20 cellular contexts compared by ENCODE assay signal in the genomic region with DNA sequence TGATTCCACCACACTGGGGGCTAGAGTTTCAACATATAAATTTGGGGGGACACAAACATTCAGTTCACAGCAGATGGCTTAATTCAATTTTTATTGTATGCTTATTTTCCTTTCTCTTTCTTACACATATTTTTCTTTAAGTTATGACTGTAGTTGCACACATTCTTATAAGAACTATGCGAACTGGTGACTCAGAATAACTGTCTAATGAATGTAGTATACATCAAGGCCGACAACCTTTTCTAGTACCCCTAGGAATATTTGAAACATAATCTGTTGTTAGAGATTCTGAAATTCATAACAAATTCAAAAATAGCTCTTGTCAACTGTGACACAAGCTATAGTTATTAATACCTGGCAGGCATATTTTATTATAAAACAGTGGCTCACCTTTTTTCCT.
A peak's percentile ranks its signal among the peaks of the same experiment; 100 is the strongest.
DNase-seq lines count a peak whose midpoint lies in the region; ATAC-seq, FAIRE-seq and TF ChIP-seq lines count a peak whose summit lies in the region.
"Had no signal": no experiment of that assay in that cellular context is flagged by ENCODE, and none has a peak within 500 bp of the region (broad histone marks: within the 10 kb centered on the region; RNA-seq: fewer than 3 reads in every experiment).

No MANE protein-coding gene starts in this region.

- no peak for FAIRE-seq in bronchial epithelial cell (lab: Jason Lieb, UNC)
- FAIRE-seq: H1, HepG2 had no signal

- H3F3A ChIP-seq in SK-N-SH (replicated peaks; ENCODE audit: insufficient read depth), result no peaks in the 10 kb centered on the region

- DNase-seq in EH (ENCODE audit: low read depth) (peak; percentile 57), SK-N-SH (no peak), bronchial epithelial cell (ENCODE audit: low read depth) (peak; percentile 2), foreskin fibroblast (peak; percentile 21 to 48), GM10266 (ENCODE audit: extremely low spot score) (no peak), upper lobe of left lung (no peak), germinal center (ENCODE audit: low spot score) (no peak)
- DNase-seq in stimulated activated CD4-positive, alpha-beta T cell treated with anti-CD3 and anti-CD28 coated beads, Interleukin-15, amount 100 ng/mL, for 24 hours, result no peak
- DNase-seq: CD4-positive, alpha-beta memory T cell; DMS153; KG1; MV-4-11; NCI-H1417; NCI-H187 treated with DMSO at 0.1 percent for 48 hours; NCI-H226; NCI-H524; PC-9 had no signal

- H2AFZ ChIP-seq in SK-N-SH (ENCODE audit: low read depth), result peak overlapping the region; percentile 43; the same call in 1 of the 2 replicates
- H2AFZ ChIP-seq: PC-9 had no signal

- TF ChIP-seq CTCF in SK-N-SH (IDR thresholded peaks at IDR 0.05), result no peak
- TF ChIP-seq CTCF in bronchial epithelial cell (IDR thresholded peaks at IDR 0.05; ENCODE audit: insufficient read depth, low read length, severe bottlenecking), result no peak
- no peak for TF ChIP-seq CTCF in foreskin fibroblast (IDR thresholded peaks at IDR 0.05; ENCODE audit: low read depth, low read length)
- TF ChIP-seq CTCF in GM10266 (IDR thresholded peaks at IDR 0.05; ENCODE audit: control insufficient read depth, insufficient read depth, low read depth, missing control alignments), result no peak
- TF ChIP-seq CTCF in upper lobe of left lung (IDR thresholded peaks at IDR 0.05), result no peak

- H3K9ac ChIP-seq in SK-N-SH, result no peak overlapping the region
- H3K9ac ChIP-seq: BLaER1 had no signal

- CTCF ChIA-PET in SK-N-SH (lab: Yijun Ruan, JAX), result no interaction called here

- H3K9me3 ChIP-seq in SK-N-SH (no peaks in the 10 kb centered on the region), upper lobe of left lung (no peaks in the 10 kb centered on the region)
- H3K9me3 ChIP-seq: BLaER1 had no signal

- H3K36me3 ChIP-seq in SK-N-SH (replicated peaks in 1 of 2; ENCODE audit: control insufficient read depth in 1 of 2, insufficient read depth in 2 of 2, low read length in 1 of 2), result no peaks in the 10 kb centered on the region
- no peaks in the 10 kb centered on the region for H3K36me3 ChIP-seq in bronchial epithelial cell (ENCODE audit: control insufficient read depth, insufficient read depth, low read length)
- H3K36me3 ChIP-seq in upper lobe of left lung, result no peaks in the 10 kb centered on the region
- H3K36me3 ChIP-seq: BLaER1 had no signal

- WGBS in SK-N-SH (ENCODE audit: low lambda C conversion rate), result 58% methylated on average over 2 of the region's 2 CpGs
- 83 to 90% methylated on average over 2 of the region's 2 CpGs for WGBS in upper lobe of left lung, 2 donors

- H4K20me1 ChIP-seq in SK-N-SH (ENCODE audit: insufficient read depth), result no peaks in the 10 kb centered on the region
- H4K20me1 ChIP-seq: BLaER1 had no signal

- H3K27ac ChIP-seq in SK-N-SH (ENCODE audit: low read depth in 2 of 2, low read length in 1 of 2) (peak overlapping the region in 1 of 2 experiments; percentile 17; a peak in 1 of 4 replicates), upper lobe of left lung (no peak overlapping the region)
- H3K27ac ChIP-seq: BLaER1, PC-9 had no signal

- POLR2A ChIA-PET in SK-N-SH (lab: Yijun Ruan, JAX), result no interaction called here

- no peak for ATAC-seq in upper lobe of left lung (ENCODE audit: low FRiP score in 2 of 2)
- ATAC-seq: HepG2 had no signal

- H3K9me2 ChIP-seq in SK-N-SH, result no peaks in the 10 kb centered on the region

- H3K4me1 ChIP-seq in SK-N-SH (ENCODE audit: control insufficient read depth in 1 of 2, insufficient read depth in 2 of 2, low read depth in 1 of 2, low read length in 1 of 2), result no peaks in the 10 kb centered on the region; a peak in 1 of 4 replicates
- H3K4me1 ChIP-seq in upper lobe of left lung, result no peaks in the 10 kb centered on the region

- H3K27me3 ChIP-seq in SK-N-SH (ENCODE audit: insufficient read depth), result no peaks in the 10 kb centered on the region
- H3K27me3 ChIP-seq in bronchial epithelial cell (ENCODE audit: control insufficient read depth, insufficient read depth, low read length), result no peaks in the 10 kb centered on the region
- H3K27me3 ChIP-seq in upper lobe of left lung, result no peaks in the 10 kb centered on the region
- H3K27me3 ChIP-seq: BLaER1 had no signal

- 0 out of 2 replicates have a peak overlapping the region, but pooled peaks have one; percentile 6 for H3K4me2 ChIP-seq in SK-N-SH
- H3K4me2 ChIP-seq: BLaER1, PC-9 had no signal

- TF ChIP-seq POLR2A in upper lobe of left lung (IDR thresholded peaks at IDR 0.05), result no peak

- H3K4me3 ChIP-seq in SK-N-SH (ENCODE audit: low read depth in 2 of 2, low read length in 1 of 2), result no peak overlapping the region
- no peak overlapping the region for H3K4me3 ChIP-seq in bronchial epithelial cell (ENCODE audit: low read depth, low read length)
- H3K4me3 ChIP-seq in foreskin fibroblast (ENCODE audit: low read depth in 1 of 2, low read length in 2 of 2), result no peak overlapping the region
- no peak overlapping the region for H3K4me3 ChIP-seq in upper lobe of left lung
- H3K4me3 ChIP-seq: BLaER1, PC-9 had no signal

- TF ChIP-seq RAD21 in SK-N-SH (IDR thresholded peaks at IDR 0.05; ENCODE audit: low read length), result no peak

- TF ChIP-seq EP300 in SK-N-SH (IDR thresholded peaks at IDR 0.05; ENCODE audit: borderline replicate concordance in 1 of 2, low read depth in 1 of 2, low read length in 1 of 2) (no peak), upper lobe of left lung (IDR thresholded peaks at IDR 0.05) (no peak)

- H3K79me2 ChIP-seq in SK-N-SH (ENCODE audit: insufficient read depth), result no peaks in the 10 kb centered on the region

TF ChIP-seq in SK-N-SH, 30 proteins besides CTCF, POLR2A, EP300 and RAD21:
- TF ChIP-seq POLR2AphosphoS5 (IDR thresholded peaks at IDR 0.05; ENCODE audit: low read depth, low read length) (no peak), FOSL2 (IDR thresholded peaks at IDR 0.05; ENCODE audit: borderline replicate concordance, low read depth) (peak; percentile 35; the same call in 1 of the 2 replicates), GABPA (IDR thresholded peaks at IDR 0.05; ENCODE audit: low read depth) (no peak)
- TF ChIP-seq, protein P1, sequence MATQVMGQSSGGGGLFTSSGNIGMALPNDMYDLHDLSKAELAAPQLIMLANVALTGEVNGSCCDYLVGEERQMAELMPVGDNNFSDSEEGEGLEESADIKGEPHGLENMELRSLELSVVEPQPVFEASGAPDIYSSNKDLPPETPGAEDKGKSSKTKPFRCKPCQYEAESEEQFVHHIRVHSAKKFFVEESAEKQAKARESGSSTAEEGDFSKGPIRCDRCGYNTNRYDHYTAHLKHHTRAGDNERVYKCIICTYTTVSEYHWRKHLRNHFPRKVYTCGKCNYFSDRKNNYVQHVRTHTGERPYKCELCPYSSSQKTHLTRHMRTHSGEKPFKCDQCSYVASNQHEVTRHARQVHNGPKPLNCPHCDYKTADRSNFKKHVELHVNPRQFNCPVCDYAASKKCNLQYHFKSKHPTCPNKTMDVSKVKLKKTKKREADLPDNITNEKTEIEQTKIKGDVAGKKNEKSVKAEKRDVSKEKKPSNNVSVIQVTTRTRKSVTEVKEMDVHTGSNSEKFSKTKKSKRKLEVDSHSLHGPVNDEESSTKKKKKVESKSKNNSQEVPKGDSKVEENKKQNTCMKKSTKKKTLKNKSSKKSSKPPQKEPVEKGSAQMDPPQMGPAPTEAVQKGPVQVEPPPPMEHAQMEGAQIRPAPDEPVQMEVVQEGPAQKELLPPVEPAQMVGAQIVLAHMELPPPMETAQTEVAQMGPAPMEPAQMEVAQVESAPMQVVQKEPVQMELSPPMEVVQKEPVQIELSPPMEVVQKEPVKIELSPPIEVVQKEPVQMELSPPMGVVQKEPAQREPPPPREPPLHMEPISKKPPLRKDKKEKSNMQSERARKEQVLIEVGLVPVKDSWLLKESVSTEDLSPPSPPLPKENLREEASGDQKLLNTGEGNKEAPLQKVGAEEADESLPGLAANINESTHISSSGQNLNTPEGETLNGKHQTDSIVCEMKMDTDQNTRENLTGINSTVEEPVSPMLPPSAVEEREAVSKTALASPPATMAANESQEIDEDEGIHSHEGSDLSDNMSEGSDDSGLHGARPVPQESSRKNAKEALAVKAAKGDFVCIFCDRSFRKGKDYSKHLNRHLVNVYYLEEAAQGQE (IDR thresholded peaks at IDR 0.05; ENCODE audit: low read depth, low read length), result no peak
- TF ChIP-seq, protein P2, sequence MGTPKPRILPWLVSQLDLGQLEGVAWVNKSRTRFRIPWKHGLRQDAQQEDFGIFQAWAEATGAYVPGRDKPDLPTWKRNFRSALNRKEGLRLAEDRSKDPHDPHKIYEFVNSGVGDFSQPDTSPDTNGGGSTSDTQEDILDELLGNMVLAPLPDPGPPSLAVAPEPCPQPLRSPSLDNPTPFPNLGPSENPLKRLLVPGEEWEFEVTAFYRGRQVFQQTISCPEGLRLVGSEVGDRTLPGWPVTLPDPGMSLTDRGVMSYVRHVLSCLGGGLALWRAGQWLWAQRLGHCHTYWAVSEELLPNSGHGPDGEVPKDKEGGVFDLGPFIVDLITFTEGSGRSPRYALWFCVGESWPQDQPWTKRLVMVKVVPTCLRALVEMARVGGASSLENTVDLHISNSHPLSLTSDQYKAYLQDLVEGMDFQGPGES (IDR thresholded peaks at IDR 0.05; ENCODE audit: low read depth, low read length), result no peak
- TF ChIP-seq, protein P3, sequence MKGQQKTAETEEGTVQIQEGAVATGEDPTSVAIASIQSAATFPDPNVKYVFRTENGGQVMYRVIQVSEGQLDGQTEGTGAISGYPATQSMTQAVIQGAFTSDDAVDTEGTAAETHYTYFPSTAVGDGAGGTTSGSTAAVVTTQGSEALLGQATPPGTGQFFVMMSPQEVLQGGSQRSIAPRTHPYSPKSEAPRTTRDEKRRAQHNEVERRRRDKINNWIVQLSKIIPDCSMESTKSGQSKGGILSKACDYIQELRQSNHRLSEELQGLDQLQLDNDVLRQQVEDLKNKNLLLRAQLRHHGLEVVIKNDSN (IDR thresholded peaks at IDR 0.05; ENCODE audit: borderline replicate concordance, low read depth), result no peak

Comparison
In these comparisons a context has a peak if more than half of its experiments do, and no peak if none do; other contexts are left out.
1. DNase-seq: peak in EH (single experiment), bronchial epithelial cell (single experiment) and foreskin fibroblast (2 of 2); none in SK-N-SH (single experiment), GM10266 (single experiment), upper lobe of left lung (0 of 2), stimulated activated CD4-positive, alpha-beta T cell treated with anti-CD3 and anti-CD28 coated beads, Interleukin-15, amount 100 ng/mL, for 24 hours (single experiment) and germinal center (single experiment).